In genomic region chr3:42600111-42600957, GRCh38 we compare ENCODE assay signal across 8 cellular contexts. TPM values are rescaled to one million over a fixed set of nuclear protein-coding genes. Genes with fewer than 3 reads are reported as not detected.
DNase-seq lines count a peak whose midpoint lies in the region; ATAC-seq and TF ChIP-seq lines count a peak whose summit lies in the region.

Gene NKTR, plus strand, starts transcription at chr3:42600686. Its CDS starts 321 bp downstream, at chr3:42601007.

- peak within 1 kb of the TSS; percentile 86 for H3K27ac ChIP-seq in PC-9

- CTCF ChIA-PET in PC-9 (lab: Charles Lee) = interaction anchor here (0.7 kb wide), 2 partner anchors 52 to 95 kb away, joined by 3 read pairs; no protein-coding TSS in a partner anchor

- POLR2A ChIA-PET in PC-9 (lab: Charles Lee; ENCODE audit: unreplicated experiment) = interaction anchor here (0.5 to 1.3 kb wide), 6 partner anchors 10 to 1276 kb away, joined by 3 to 17 read pairs (median 4); partner anchors contain the start of gene SS18L2

- peak within 1 kb of the TSS; percentile 90 for H2AFZ ChIP-seq in PC-9

- DNase-seq in DMS153 (lab: John Stamatoyannopoulos, UW) (peak; percentile 91), PC-9 (peak; percentile 98 to 99), epithelial cell of proximal tubule (ENCODE audit: low read depth) (peak; percentile 90), mucosa of gallbladder (ENCODE audit: low spot score) (peak; percentile 98)
- peak; percentile 99 for DNase-seq in Jurkat, Clone E6-1 (ENCODE audit: low read depth, low spot score)
- peak; percentile 100 for DNase-seq in activated T-cell treated with anti-CD3 and anti-CD28 coated beads, Interleukin-2, amount 50 U/mL, for 1 hour
- DNase-seq in stimulated activated CD8-positive, alpha-beta memory T cell treated with anti-CD3 and anti-CD28 coated beads, Interleukin-4, amount 100 ng/mL, for 4 hours (ENCODE audit: low read depth in 2 of 2, low spot score in 1 of 2) = peak; percentile 99 to 100

- peaks cover 6% of the 10 kb centered on the region for H4K20me1 ChIP-seq in PC-9 (ENCODE audit: insufficient read depth)

- ATAC-seq in GM21619 (IDR thresholded peaks at IDR 0.05; ENCODE audit: unreplicated experiment) = peak; percentile 83

- H3K4me1 ChIP-seq in PC-9 (replicated peaks; ENCODE audit: insufficient read depth) = peaks cover 27% of the 10 kb centered on the region

- H3K4me3 ChIP-seq in Jurkat, Clone E6-1 (ENCODE audit: low read length) = peak within 1 kb of the TSS; percentile 91
- H3K4me3 ChIP-seq in PC-9 = peak within 1 kb of the TSS; percentile 74
- H3K4me3 ChIP-seq in epithelial cell of proximal tubule (ENCODE audit: low read depth, low read length) = peak within 1 kb of the TSS; percentile 94

- no peaks in the 10 kb centered on the region for H3K9me3 ChIP-seq in PC-9 (ENCODE audit: insufficient read depth, low read depth)

- TF ChIP-seq CTCF in PC-9 (conservative IDR thresholded peaks at IDR 0.05) (no peak), epithelial cell of proximal tubule (conservative IDR thresholded peaks at IDR 0.05; ENCODE audit: low read depth, low read length) (no peak)

- peaks cover 34% of the 10 kb centered on the region; the same call in 1 of the 2 replicates for H3F3A ChIP-seq in PC-9 (ENCODE audit: insufficient read depth, low read depth)

- no peaks in the 10 kb centered on the region for H3K27me3 ChIP-seq in PC-9 (ENCODE audit: insufficient read depth, low read depth)

- BruUV-seq in PC-9 (replicated peaks; lab: Mats Ljungman, UMichigan) = no TSS peak

- H3K9me2 ChIP-seq in PC-9 (ENCODE audit: insufficient read depth) = no peaks in the 10 kb centered on the region

- H3K36me3 ChIP-seq in PC-9 (ENCODE audit: low read depth) = 0 out of 2 replicates have a peak, but pooled peaks cover 2% of the 10 kb centered on the region

- H3K4me2 ChIP-seq in PC-9 = peak within 1 kb of the TSS; percentile 86

- peaks cover 42% of the 10 kb centered on the region for H3K79me2 ChIP-seq in PC-9 (ENCODE audit: low read depth)

- intact Hi-C loops in PC-9 (cut with micrococcal nuclease; ENCODE audit: unreplicated experiment) = loop anchor here (1.0 to 2.0 kb wide), 2 partner anchors 52 to 440 kb away; partner anchors contain the start of gene ZBTB47

RNA-seq across cellular contexts. Expression of gene NKTR, which starts in this region (rescaled TPM):
- polyA plus RNA-seq in Jurkat, Clone E6-1 (2012; ENCODE audit: insufficient read depth, insufficient read length) = 54.4 TPM
- total RNA-seq in PC-9 (2021) = 66.0 and 70.5 TPM in 2 replicates
- total RNA-seq in epithelial cell of proximal tubule = 18.2 and 24.3 TPM in 2 replicates
- total RNA-seq in mucosa of gallbladder = 55.5 TPM

Comparison
In these comparisons a context has a peak if more than half of its experiments do, and no peak if none do; other contexts are left out.
1. Peak in every context shown above with its lines: DNase-seq, ATAC-seq, H3K4me3 ChIP-seq and H3K27ac ChIP-seq.